Comparison of ENCODE assay signal across 18 cellular contexts in genomic region chr5:133356386-133357331, GRCh38.
DNase-seq lines count a peak whose midpoint lies in the region; ATAC-seq and TF ChIP-seq lines count a peak whose summit lies in the region.
"Had no signal": no experiment of that assay in that cellular context is flagged by ENCODE, and none has a peak within 500 bp of the region (broad histone marks: within the 10 kb centered on the region; RNA-seq: fewer than 3 reads in every experiment).

No MANE protein-coding gene starts in this region.

- CTCF ChIA-PET in activated CD8-positive, alpha-beta T cell treated with anti-CD3 and anti-CD28 coated beads for 36 hours (lab: Charles Lee) = interaction anchor here (0.9 kb wide), 1 partner anchor 17 kb away, joined by 3 read pairs; no protein-coding TSS in a partner anchor
- CTCF ChIA-PET in activated CD8-positive, alpha-beta T cell treated with anti-CD3 and anti-CD28 coated beads, Interleukin-2, amount 10 ng/mL, durations not matched to agents 7 days and 5 days (lab: Charles Lee) = interaction anchor here (1.2 kb wide), 1 partner anchor 9 kb away, joined by 5 read pairs; no protein-coding TSS in a partner anchor

- 80 to 87% methylated on average over 7 to 9 of the region's 9 CpGs for WGBS in thyroid gland, 2 donors

- TF ChIP-seq CTCF in activated CD8-positive, alpha-beta T cell treated with anti-CD3 and anti-CD28 coated beads for 36 hours (IDR thresholded peaks at IDR 0.05) = no peak
- no peak for TF ChIP-seq CTCF in neural crest cell (conservative IDR thresholded peaks at IDR 0.05)
- no peak for TF ChIP-seq CTCF in thyroid gland (IDR thresholded peaks at IDR 0.05)

- no peak for TF ChIP-seq POLR2A in thyroid gland (IDR thresholded peaks at IDR 0.05)

- H3K4me3 ChIP-seq in thyroid gland (replicated peaks in 1 of 3) = no peak overlapping the region

- H3K27me3 ChIP-seq in thyroid gland = no peaks in the 10 kb centered on the region

- no peaks in the 10 kb centered on the region for H3K27me3 Mint-ChIP-seq in activated CD8-positive, alpha-beta T cell treated with anti-CD3 and anti-CD28 coated beads for 36 hours
- H3K27me3 Mint-ChIP-seq in activated CD8-positive, alpha-beta T cell treated with anti-CD3 and anti-CD28 coated beads, Interleukin-2, amount 10 ng/mL, durations not matched to agents 7 days and 5 days (ENCODE audit: low read depth) = peaks cover 4% of the 10 kb centered on the region
- H3K27me3 Mint-ChIP-seq in T-helper 17 cell (peaks cover 38% of the 10 kb centered on the region), neural crest cell (ENCODE audit: low read depth) (no peaks in the 10 kb centered on the region)

- no peaks in the 10 kb centered on the region for H3K36me3 Mint-ChIP-seq in activated CD8-positive, alpha-beta T cell treated with anti-CD3 and anti-CD28 coated beads for 36 hours (ENCODE audit: low read depth)
- no peaks in the 10 kb centered on the region for H3K36me3 Mint-ChIP-seq in activated CD8-positive, alpha-beta T cell treated with anti-CD3 and anti-CD28 coated beads, Interleukin-2, amount 10 ng/mL, durations not matched to agents 7 days and 5 days (ENCODE audit: low read depth)
- H3K36me3 Mint-ChIP-seq in T-helper 17 cell (ENCODE audit: low read depth) (peaks cover 2% of the 10 kb centered on the region), neural crest cell (ENCODE audit: low read depth) (no peaks in the 10 kb centered on the region)
- H3K36me3 Mint-ChIP-seq in stimulated activated effector memory CD8-positive, alpha-beta T cell treated with anti-CD3 and anti-CD28 coated beads, Interleukin-12 subunit alpha, Interleukin-12 subunit beta, amount 100 ng/mL, for 72 hours = no peaks in the 10 kb centered on the region
- H3K36me3 Mint-ChIP-seq: CD4-positive, alpha-beta memory T cell had no signal

- ATAC-seq in activated CD8-positive, alpha-beta T cell treated with anti-CD3 and anti-CD28 coated beads for 36 hours = peak; percentile 81
- no peak for ATAC-seq in activated CD8-positive, alpha-beta T cell treated with anti-CD3 and anti-CD28 coated beads, Interleukin-2, amount 10 ng/mL, durations not matched to agents 7 days and 5 days
- no peak for ATAC-seq in T-helper 17 cell
- peak; percentile 45 for ATAC-seq in stimulated activated effector memory CD8-positive, alpha-beta T cell treated with anti-CD3 and anti-CD28 coated beads, Interleukin-12 subunit alpha, Interleukin-12 subunit beta, amount 100 ng/mL, for 72 hours
- no peak for ATAC-seq in HG03135 (IDR thresholded peaks at IDR 0.05; ENCODE audit: unreplicated experiment)
- ATAC-seq: HCT116 had no signal

- H3K27ac ChIP-seq in thyroid gland = no peak overlapping the region

- H3K4me1 ChIP-seq in thyroid gland = no peaks in the 10 kb centered on the region

- POLR2A ChIA-PET in activated CD8-positive, alpha-beta T cell treated with anti-CD3 and anti-CD28 coated beads for 36 hours (lab: Charles Lee) = no interaction called here
- POLR2A ChIA-PET in activated CD8-positive, alpha-beta T cell treated with anti-CD3 and anti-CD28 coated beads, Interleukin-2, amount 10 ng/mL, durations not matched to agents 7 days and 5 days (lab: Charles Lee) = no interaction called here

- no peak overlapping the region for H3K27ac Mint-ChIP-seq in activated CD8-positive, alpha-beta T cell treated with anti-CD3 and anti-CD28 coated beads for 36 hours
- H3K27ac Mint-ChIP-seq in activated CD8-positive, alpha-beta T cell treated with anti-CD3 and anti-CD28 coated beads, Interleukin-2, amount 10 ng/mL, durations not matched to agents 7 days and 5 days = no peak overlapping the region
- H3K27ac Mint-ChIP-seq in T-helper 17 cell (peak overlapping the region; percentile 47), neural crest cell (ENCODE audit: unreplicated experiment) (peak overlapping the region; percentile 53)
- H3K27ac Mint-ChIP-seq in stimulated activated effector memory CD8-positive, alpha-beta T cell treated with anti-CD3 and anti-CD28 coated beads, Interleukin-12 subunit alpha, Interleukin-12 subunit beta, amount 100 ng/mL, for 72 hours = no peak overlapping the region

- no peaks in the 10 kb centered on the region for H3K36me3 ChIP-seq in thyroid gland

- no peak overlapping the region for H3K4me3 Mint-ChIP-seq in activated CD8-positive, alpha-beta T cell treated with anti-CD3 and anti-CD28 coated beads for 36 hours
- no peak overlapping the region for H3K4me3 Mint-ChIP-seq in activated CD8-positive, alpha-beta T cell treated with anti-CD3 and anti-CD28 coated beads, Interleukin-2, amount 10 ng/mL, durations not matched to agents 7 days and 5 days
- H3K4me3 Mint-ChIP-seq in T-helper 17 cell (no peak overlapping the region), neural crest cell (no peak overlapping the region)
- H3K4me3 Mint-ChIP-seq in stimulated activated effector memory CD8-positive, alpha-beta T cell treated with anti-CD3 and anti-CD28 coated beads, Interleukin-12 subunit alpha, Interleukin-12 subunit beta, amount 100 ng/mL, for 72 hours = no peak overlapping the region
- H3K4me3 Mint-ChIP-seq: CD4-positive, alpha-beta memory T cell had no signal

- intact Hi-C loops in activated CD8-positive, alpha-beta T cell treated with anti-CD3 and anti-CD28 coated beads for 36 hours (cut with micrococcal nuclease) = no loop called here
- intact Hi-C loops in thyroid gland (cut with DNase I) = no loop called here

- DNase-seq in activated CD8-positive, alpha-beta T cell treated with anti-CD3 and anti-CD28 coated beads for 36 hours = no peak
- DNase-seq in activated CD8-positive, alpha-beta T cell treated with anti-CD3 and anti-CD28 coated beads, Interleukin-2, amount 10 ng/mL, durations not matched to agents 7 days and 5 days = no peak
- DNase-seq in T-helper 17 cell (no peak), neural crest cell (ENCODE audit: low read depth, low spot score) (no peak), thyroid gland (no peak)
- DNase-seq in stimulated activated effector memory CD8-positive, alpha-beta T cell treated with anti-CD3 and anti-CD28 coated beads, Interleukin-12 subunit alpha, Interleukin-12 subunit beta, amount 100 ng/mL, for 72 hours (ENCODE audit: low spot score in 2 of 2) = peak in 1 of 2 donors; percentile 43
- DNase-seq in stimulated activated naive CD4-positive, alpha-beta T cell treated with Interleukin-2 at 50 U/mL for 16 hours (lab: John Stamatoyannopoulos, UW) = no peak
- DNase-seq: Calu3; CD4-positive, alpha-beta memory T cell; DMS53; KBM-7; NCI-H1436; NCI-H2029; NCI-H2171 treated with DMSO at 0.1 percent for 48 hours; NCI-H446 treated with DMSO at 0.1 percent for 48 hours; OCI-M1 had no signal

- H3K9me3 ChIP-seq in T-helper 17 cell (ENCODE audit: control insufficient read depth, low read length, poor library complexity, severe bottlenecking) (no peaks in the 10 kb centered on the region), thyroid gland (no peaks in the 10 kb centered on the region)

- H3K9me3 Mint-ChIP-seq in activated CD8-positive, alpha-beta T cell treated with anti-CD3 and anti-CD28 coated beads for 36 hours = no peaks in the 10 kb centered on the region
- no peaks in the 10 kb centered on the region for H3K9me3 Mint-ChIP-seq in activated CD8-positive, alpha-beta T cell treated with anti-CD3 and anti-CD28 coated beads, Interleukin-2, amount 10 ng/mL, durations not matched to agents 7 days and 5 days (ENCODE audit: insufficient read depth)
- no peaks in the 10 kb centered on the region for H3K9me3 Mint-ChIP-seq in neural crest cell
- H3K9me3 Mint-ChIP-seq in stimulated activated effector memory CD8-positive, alpha-beta T cell treated with anti-CD3 and anti-CD28 coated beads, Interleukin-12 subunit alpha, Interleukin-12 subunit beta, amount 100 ng/mL, for 72 hours = no peaks in the 10 kb centered on the region

- H3K4me1 Mint-ChIP-seq in activated CD8-positive, alpha-beta T cell treated with anti-CD3 and anti-CD28 coated beads for 36 hours (ENCODE audit: low read depth) = peaks cover 3% of the 10 kb centered on the region
- H3K4me1 Mint-ChIP-seq in activated CD8-positive, alpha-beta T cell treated with anti-CD3 and anti-CD28 coated beads, Interleukin-2, amount 10 ng/mL, durations not matched to agents 7 days and 5 days (ENCODE audit: low read depth) = peaks cover 3% of the 10 kb centered on the region
- H3K4me1 Mint-ChIP-seq in T-helper 17 cell (peaks cover 2% of the 10 kb centered on the region), neural crest cell (peaks cover 58% of the 10 kb centered on the region)
- H3K4me1 Mint-ChIP-seq in stimulated activated effector memory CD8-positive, alpha-beta T cell treated with anti-CD3 and anti-CD28 coated beads, Interleukin-12 subunit alpha, Interleukin-12 subunit beta, amount 100 ng/mL, for 72 hours = no peaks in the 10 kb centered on the region
- H3K4me1 Mint-ChIP-seq: CD4-positive, alpha-beta memory T cell had no signal

Comparison
In these comparisons a context has a peak if more than half of its experiments do, and no peak if none do; other contexts are left out.
1. ATAC-seq: peak in activated CD8-positive, alpha-beta T cell treated with anti-CD3 and anti-CD28 coated beads for 36 hours (single experiment) and stimulated activated effector memory CD8-positive, alpha-beta T cell treated with anti-CD3 and anti-CD28 coated beads, Interleukin-12 subunit alpha, Interleukin-12 subunit beta, amount 100 ng/mL, for 72 hours (single experiment); none in activated CD8-positive, alpha-beta T cell treated with anti-CD3 and anti-CD28 coated beads, Interleukin-2, amount 10 ng/mL, durations not matched to agents 7 days and 5 days (single experiment), T-helper 17 cell (single experiment) and HG03135 (single experiment).
2. H3K27ac Mint-ChIP-seq: peak in T-helper 17 cell (single experiment) and neural crest cell (single experiment); none in activated CD8-positive, alpha-beta T cell treated with anti-CD3 and anti-CD28 coated beads for 36 hours (single experiment), activated CD8-positive, alpha-beta T cell treated with anti-CD3 and anti-CD28 coated beads, Interleukin-2, amount 10 ng/mL, durations not matched to agents 7 days and 5 days (single experiment) and stimulated activated effector memory CD8-positive, alpha-beta T cell treated with anti-CD3 and anti-CD28 coated beads, Interleukin-12 subunit alpha, Interleukin-12 subunit beta, amount 100 ng/mL, for 72 hours (single experiment).